In the genomic region with DNA sequence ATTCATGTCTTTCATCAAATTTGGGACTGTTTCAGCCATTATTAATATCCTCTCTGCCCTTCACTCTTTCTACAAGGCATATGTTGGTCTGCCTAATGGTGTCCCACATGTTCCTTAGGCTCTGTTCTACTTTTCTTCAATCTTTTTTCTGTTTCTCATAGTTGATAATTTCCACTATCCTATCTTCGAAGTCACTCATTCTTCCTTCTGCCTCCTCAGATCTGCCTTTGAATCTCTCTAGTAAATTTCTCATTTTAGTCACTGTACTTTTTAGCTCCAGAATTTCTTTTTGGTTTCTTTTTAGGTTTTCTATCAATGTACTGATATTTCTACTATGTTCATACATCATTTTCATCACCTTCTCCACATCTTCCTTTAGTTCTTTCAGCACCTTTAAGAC, we compare ENCODE assay signal across 28 cellular contexts.
"Had no signal": no experiment of that assay in that cellular context is flagged by ENCODE, and none has a peak within 500 bp of the region (broad histone marks: within the 10 kb centered on the region; RNA-seq: fewer than 3 reads in every experiment).

No MANE protein-coding gene starts in this region.

- H3K36me3 Mint-ChIP-seq: stimulated activated effector memory CD8-positive, alpha-beta T cell treated with anti-CD3 and anti-CD28 coated beads, Interleukin-12 subunit alpha, Interleukin-12 subunit beta, amount 100 ng/mL, for 72 hours; type B pancreatic cell had no signal

- H3K9me3 Mint-ChIP-seq: type B pancreatic cell had no signal

- H3K27me3 ChIP-seq: stomach, suprapubic skin, testis, thyroid gland, tibial artery, tibial nerve, upper lobe of left lung, upper lobe of right lung, uterus, vagina had no signal

- H3K27ac Mint-ChIP-seq: stimulated activated effector memory CD8-positive, alpha-beta T cell treated with anti-CD3 and anti-CD28 coated beads, Interleukin-12 subunit alpha, Interleukin-12 subunit beta, amount 100 ng/mL, for 72 hours; stimulated activated memory B cell treated with anti-CD40 and anti-IgM and Interleukin-4, amounts not matched to agents 10 μg/mL and 1 μg/mL and 100 μg/mL, for 72 hours; stimulated activated naive B cell treated with anti-CD40 and anti-IgM and Interleukin-4, amounts not matched to agents 10 μg/mL and 1 μg/mL and 100 μg/mL, for 72 hours; stimulated activated naive CD8-positive, alpha-beta T cell treated with anti-CD3 and anti-CD28 coated beads, Interleukin-15, amount 100 ng/mL, for 72 hours; stimulated activated naive CD8-positive, alpha-beta T cell treated with anti-CD3 and anti-CD28 coated beads, Interleukin-15, Interleukin-2, amounts not matched to agents 100 ng/mL and 50 ng/mL, for 24 hours; type B pancreatic cell had no signal

- H3K4me3 ChIP-seq: stomach, suprapubic skin, testis, thoracic aorta, thyroid gland, tibial artery, tibial nerve, upper lobe of left lung, upper lobe of right lung, uterus, vagina had no signal

- H3K4me3 Mint-ChIP-seq: stimulated activated effector memory CD8-positive, alpha-beta T cell treated with anti-CD3 and anti-CD28 coated beads, Interleukin-12 subunit alpha, Interleukin-12 subunit beta, amount 100 ng/mL, for 72 hours; stimulated activated memory B cell treated with anti-CD40 and anti-IgM and Interleukin-4, amounts not matched to agents 10 μg/mL and 1 μg/mL and 100 μg/mL, for 72 hours; stimulated activated naive B cell treated with anti-CD40 and anti-IgM and Interleukin-4, amounts not matched to agents 10 μg/mL and 1 μg/mL and 100 μg/mL, for 72 hours; stimulated activated naive CD8-positive, alpha-beta T cell treated with anti-CD3 and anti-CD28 coated beads, Interleukin-15, amount 100 ng/mL, for 72 hours; stimulated activated naive CD8-positive, alpha-beta T cell treated with anti-CD3 and anti-CD28 coated beads, Interleukin-15, Interleukin-2, amounts not matched to agents 100 ng/mL and 50 ng/mL, for 24 hours; type B pancreatic cell had no signal

- FAIRE-seq: urothelium cell line had no signal

- H3K27ac ChIP-seq: stomach, suprapubic skin, testis, thoracic aorta, thyroid gland, tibial artery, tibial nerve, upper lobe of left lung, upper lobe of right lung, uterus, vagina had no signal

- H3K9me3 ChIP-seq: suprapubic skin, testis, thyroid gland, tibial artery, upper lobe of left lung, upper lobe of right lung, uterus, vagina had no signal

- H3K4me1 Mint-ChIP-seq: stimulated activated memory B cell treated with anti-CD40 and anti-IgM and Interleukin-4, amounts not matched to agents 10 μg/mL and 1 μg/mL and 100 μg/mL, for 72 hours; stimulated activated naive B cell treated with anti-CD40 and anti-IgM and Interleukin-4, amounts not matched to agents 10 μg/mL and 1 μg/mL and 100 μg/mL, for 72 hours; stimulated activated naive CD8-positive, alpha-beta T cell treated with anti-CD3 and anti-CD28 coated beads, Interleukin-15, amount 100 ng/mL, for 72 hours had no signal

- DNase-seq: stimulated activated CD4-positive, alpha-beta T cell treated with anti-CD3 and anti-CD28 coated beads, Interleukin-2, amount 100 ng/mL, for 48 hours; stimulated activated CD4-positive, alpha-beta T cell treated with anti-CD3 and anti-CD28 coated beads, Interleukin-4, amount 100 ng/mL, for 1 hour; stimulated activated CD4-positive, alpha-beta T cell treated with anti-CD3 and anti-CD28 coated beads, Interleukin-4, amount 100 ng/mL, for 24 hours; stimulated activated CD4-positive, alpha-beta T cell treated with anti-CD3 and anti-CD28 coated beads, Interleukin-4, amount 100 ng/mL, for 4 hours; stimulated activated CD8-positive, alpha-beta memory T cell treated with anti-CD3 and anti-CD28 coated beads, Interleukin-4, amount 100 ng/mL, for 48 hours; stimulated activated naive B cell treated with anti-CD40 and anti-IgM and Interleukin-4, amounts not matched to agents 10 μg/mL and 1 μg/mL and 100 μg/mL, for 72 hours; stimulated activated naive CD4-positive, alpha-beta T cell; stimulated activated naive CD4-positive, alpha-beta T cell treated with Interleukin-2 at 50 U/mL for 16 hours; stimulated activated naive CD8-positive, alpha-beta T cell treated with anti-CD3 and anti-CD28 coated beads, Interleukin-15, amount 100 ng/mL, for 72 hours; stimulated activated naive CD8-positive, alpha-beta T cell treated with anti-CD3 and anti-CD28 coated beads, Interleukin-15, Interleukin-2, amounts not matched to agents 100 U/mL and 50 U/mL, for 24 hours; stomach; substantia nigra; testis; thyroid gland; tibial artery; trophoblast cell; upper lobe of left lung; upper lobe of right lung; uterus had no signal

- H3K4me1 ChIP-seq: stomach, suprapubic skin, testis, thyroid gland, tibial artery, tibial nerve, upper lobe of left lung, upper lobe of right lung, uterus, vagina had no signal

- ATAC-seq: stimulated activated effector memory CD8-positive, alpha-beta T cell treated with anti-CD3 and anti-CD28 coated beads, Interleukin-12 subunit alpha, Interleukin-12 subunit beta, amount 100 ng/mL, for 72 hours; stimulated activated memory B cell treated with anti-CD40 and anti-IgM and Interleukin-4, amounts not matched to agents 10 μg/mL and 1 μg/mL and 100 μg/mL, for 72 hours; stimulated activated naive B cell treated with anti-CD40 and anti-IgM and Interleukin-4, amounts not matched to agents 10 μg/mL and 1 μg/mL and 100 μg/mL, for 72 hours; stimulated activated naive CD8-positive, alpha-beta T cell treated with anti-CD3 and anti-CD28 coated beads, Interleukin-15, amount 100 ng/mL, for 72 hours; stimulated activated naive CD8-positive, alpha-beta T cell treated with anti-CD3 and anti-CD28 coated beads, Interleukin-15, Interleukin-2, amounts not matched to agents 100 U/mL and 50 U/mL, for 24 hours; upper lobe of right lung had no signal

- H3K36me3 ChIP-seq: stomach, suprapubic skin, thoracic aorta, thyroid gland, tibial artery, tibial nerve, upper lobe of left lung, upper lobe of right lung, uterus, vagina had no signal
